20 cellular contexts compared by ENCODE assay signal in genomic region chr5:158124606-158125316, GRCh38.
"Had no signal": no experiment of that assay in that cellular context is flagged by ENCODE, and none has a peak within 500 bp of the region (broad histone marks: within the 10 kb centered on the region; RNA-seq: fewer than 3 reads in every experiment).

No MANE protein-coding gene starts in this region.

- H3K4me3 Mint-ChIP-seq: dendritic cell treated with granulocyte-macrophage colony-stimulating factor and Interleukin-4, amounts not matched to agents 40 ng/mL and 50 ng/mL, for 4 days; natural killer cell; type B pancreatic cell had no signal

- H3K36me3 ChIP-seq: pancreas, suprapubic skin, thyroid gland had no signal

- H3K9me3 ChIP-seq: pancreas, suprapubic skin, thyroid gland had no signal

- H3K4me2 ChIP-seq: hepatocyte had no signal

- ATAC-seq: natural killer cell, pancreas, right cardiac atrium had no signal

- H3K27ac Mint-ChIP-seq: dendritic cell treated with granulocyte-macrophage colony-stimulating factor and Interleukin-4, amounts not matched to agents 40 ng/mL and 50 ng/mL, for 4 days; natural killer cell; progenitor cell of endocrine pancreas; type B pancreatic cell had no signal

- H3K27me3 ChIP-seq: hepatocyte, pancreas, thyroid gland had no signal

- H2AFZ ChIP-seq: hepatocyte had no signal

- H3K4me1 Mint-ChIP-seq: natural killer cell had no signal

- H3K9me3 Mint-ChIP-seq: dendritic cell treated with granulocyte-macrophage colony-stimulating factor and Interleukin-4, amounts not matched to agents 40 ng/mL and 50 ng/mL, for 4 days; natural killer cell; type B pancreatic cell had no signal

- H3K4me3 ChIP-seq: hepatocyte, pancreas, suprapubic skin, thyroid gland had no signal

- H3K4me1 ChIP-seq: pancreas, thyroid gland had no signal

- H3K27ac ChIP-seq: hepatocyte, pancreas, suprapubic skin, thyroid gland had no signal

- H3K36me3 Mint-ChIP-seq: natural killer cell, type B pancreatic cell had no signal

- DNase-seq: foreskin melanocyte; head of caudate nucleus; kidney glomerular epithelial cell; mammary epithelial cell; natural killer cell; occipital lobe; pancreas; right cardiac atrium; small intestine; stimulated activated CD4-positive, alpha-beta T cell treated with anti-CD3 and anti-CD28 coated beads, Interleukin-12 subunit alpha, Interleukin-12 subunit beta, amount 100 ng/mL, for 4 hours; stimulated activated naive CD4-positive, alpha-beta T cell treated with Interleukin-2 at 50 U/mL for 16 hours; thyroid gland had no signal

- H3K79me2 ChIP-seq: hepatocyte had no signal

- FAIRE-seq: colon, islet of Langerhans, pancreas, small intestine, urothelium cell line had no signal

- H3K27me3 Mint-ChIP-seq: dendritic cell treated with granulocyte-macrophage colony-stimulating factor and Interleukin-4, amounts not matched to agents 40 ng/mL and 50 ng/mL, for 4 days had no signal
